10 cellular contexts compared by ENCODE assay signal in the genomic region with DNA sequence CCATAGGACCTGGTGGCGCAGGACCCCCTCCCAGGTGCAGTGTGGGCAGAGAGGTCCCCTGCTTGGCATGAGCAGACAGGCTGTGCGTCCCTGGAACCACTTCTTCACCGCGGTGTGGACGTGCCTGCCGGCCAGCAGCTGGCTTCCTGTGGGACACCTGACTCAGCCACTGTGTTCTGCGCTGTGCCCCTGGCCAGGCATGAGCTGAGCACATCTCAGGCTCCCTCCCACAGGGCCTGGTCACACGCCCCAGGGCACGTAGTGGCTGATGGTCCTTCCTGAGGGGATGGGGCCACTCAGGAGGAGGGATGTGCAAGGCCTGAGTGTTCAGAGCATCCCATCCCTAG. TPM values are rescaled to one million over a fixed set of nuclear protein-coding genes. Genes with fewer than 3 reads are reported as not detected.
DNase-seq lines count a peak whose midpoint lies in the region; ATAC-seq, FAIRE-seq and TF ChIP-seq lines count a peak whose summit lies in the region.
"Had no signal": no experiment of that assay in that cellular context is flagged by ENCODE, and none has a peak within 500 bp of the region (broad histone marks: within the 10 kb centered on the region; RNA-seq: fewer than 3 reads in every experiment).

No MANE protein-coding gene starts in this region.

- FAIRE-seq in HepG2 (lab: Jason Lieb, UNC): no peak

- ATAC-seq in HG03064 (IDR thresholded peaks at IDR 0.05; ENCODE audit: low read depth, unreplicated experiment) (peak; percentile 34), HepG2 (no peak), GM21423 (IDR thresholded peaks at IDR 0.05; ENCODE audit: unreplicated experiment) (no peak)
- ATAC-seq: naive thymus-derived CD4-positive, alpha-beta T cell had no signal

- H2AFZ ChIP-seq in HepG2 (ENCODE audit: low read length): no peak overlapping the region

- intact Hi-C loops in HepG2 (cut with micrococcal nuclease; ENCODE audit: unreplicated experiment): no loop called here
- intact Hi-C loops in prostate gland (cut with DNase I): no loop called here

- H3K36me3 ChIP-seq in HepG2 (replicated peaks in 1 of 2; ENCODE audit: control insufficient read depth in 1 of 2, insufficient read depth in 2 of 2, low read length in 2 of 2): peaks cover 6 to 46% of the 10 kb centered on the region in 2 experiments; a peak in 3 of 5 replicates
- peaks cover 0 to 60% (median 32%) of the 10 kb centered on the region in 5 donors for H3K36me3 ChIP-seq in subcutaneous abdominal adipose tissue (ENCODE audit: control insufficient read depth in 5 of 5, insufficient read depth in 5 of 5, low read length in 5 of 5)
- H3K36me3 ChIP-seq in prostate gland: no peaks in the 10 kb centered on the region

- no peaks in the 10 kb centered on the region; a peak in 1 of 5 replicates for H3K27me3 ChIP-seq in HepG2 (ENCODE audit: control insufficient read depth in 1 of 2, insufficient read depth in 2 of 2, low read length in 2 of 2)
- no peaks in the 10 kb centered on the region for H3K27me3 ChIP-seq in subcutaneous abdominal adipose tissue (ENCODE audit: control insufficient read depth in 5 of 5, insufficient read depth in 4 of 5, low read length in 5 of 5)
- no peaks in the 10 kb centered on the region for H3K27me3 ChIP-seq in prostate gland (replicated peaks; ENCODE audit: insufficient read depth)

- TF ChIP-seq EP300 in HepG2 (IDR thresholded peaks at IDR 0.05; ENCODE audit: low read depth in 2 of 2, low read length in 2 of 2): no peak
- TF ChIP-seq EP300 in HepG2 (CRISPR knock-in tag; IDR thresholded peaks at IDR 0.05; ENCODE audit: borderline replicate concordance): no peak

- in situ Hi-C loops in HepG2 (cut with HindIII; ENCODE audit: extremely low pct_ligation_motif_present, low pct_unique_long_range_greater_than_20kb): no loop called here

- H3K79me2 ChIP-seq in HepG2 (ENCODE audit: insufficient read depth, low read length): peaks cover 25% of the 10 kb centered on the region

- 100% methylated on average over 7 of the region's 9 CpGs for WGBS in HepG2 (ENCODE audit: low lambda C conversion rate)
- 83% methylated on average over 9 of the region's 9 CpGs for WGBS in prostate gland

- H3K4me1 ChIP-seq in HepG2 (ENCODE audit: insufficient read depth, low read length) (peaks cover 62% of the 10 kb centered on the region), subcutaneous abdominal adipose tissue (ENCODE audit: control insufficient read depth in 5 of 5, insufficient read depth in 5 of 5, low read length in 5 of 5) (peaks cover 28 to 81% (median 77%) of the 10 kb centered on the region in 5 donors), prostate gland (replicated peaks) (peaks cover 20% of the 10 kb centered on the region)

- DNase-seq in HepG2 (ENCODE audit: low spot score): no peak
- DNase-seq in NAMALWA (ENCODE audit: low spot score): no peak
- no peak for DNase-seq in GDM1 (lab: John Stamatoyannopoulos, UW)
- no peak for DNase-seq in prostate gland (ENCODE audit: low spot score)
- DNase-seq: naive thymus-derived CD4-positive, alpha-beta T cell had no signal

- POLR2A ChIA-PET in HepG2 (lab: Yijun Ruan, JAX): interaction anchor here (2.7 to 12.6 kb wide), 5 partner anchors 9 to 47 kb away, joined by 30 to 863 read pairs (median 215); a partner anchor contains a TSS

- 0 out of 2 replicates have a peak overlapping the region, but pooled peaks have one; percentile 90 for H3K4me2 ChIP-seq in HepG2 (ENCODE audit: low read depth, low read length)
- H3K4me2 ChIP-seq: KMS-11 had no signal

- no peak for TF ChIP-seq RAD21 in HepG2 (CRISPR knock-in tag; IDR thresholded peaks at IDR 0.05)

- peak overlapping the region; percentile 72 for H3K9ac ChIP-seq in HepG2 (ENCODE audit: insufficient read depth, low read depth, low read length)
- peak overlapping the region in 4 of 5 donors; percentile 17 to 61 (median 50) for H3K9ac ChIP-seq in subcutaneous abdominal adipose tissue (ENCODE audit: low read length in 5 of 5)
- H3K9ac ChIP-seq: KMS-11 had no signal

- TF ChIP-seq POLR2A in HepG2 (IDR thresholded peaks at IDR 0.05; ENCODE audit: insufficient read depth in 1 of 2, low read depth in 2 of 2, low read length in 2 of 2) (no peak), prostate gland (IDR thresholded peaks at IDR 0.05) (no peak)

- H4K20me1 ChIP-seq in HepG2 (ENCODE audit: insufficient read depth, low read length): peaks cover 15% of the 10 kb centered on the region

- TF ChIP-seq CTCF in HepG2 (CRISPR knock-in tag; IDR thresholded peaks at IDR 0.05) (no peak), prostate gland (IDR thresholded peaks at IDR 0.05) (no peak)

- H3K4me3 ChIP-seq in HepG2 (replicated peaks in 1 of 3; ENCODE audit: insufficient read depth in 1 of 3, low read depth in 2 of 3, low read length in 3 of 3): no peak overlapping the region
- H3K4me3 ChIP-seq in subcutaneous abdominal adipose tissue (ENCODE audit: low read depth in 1 of 5, low read length in 5 of 5): peak overlapping the region in 1 of 5 donors; percentile 40
- no peak overlapping the region for H3K4me3 ChIP-seq in prostate gland

- peak overlapping the region; percentile 98 for H3K27ac ChIP-seq in cingulate gyrus (ENCODE audit: low read depth, low read length)
- peak overlapping the region; percentile 97 for H3K27ac ChIP-seq in HepG2 (ENCODE audit: extremely low read length, insufficient read depth, low read length)
- peak overlapping the region; percentile 90 for H3K27ac ChIP-seq in subcutaneous abdominal adipose tissue (ENCODE audit: low read depth, low read length)
- H3K27ac ChIP-seq in prostate gland: peak overlapping the region in 1 of 2 donors; percentile 33

- CTCF ChIA-PET in HepG2 (lab: Yijun Ruan, JAX; ENCODE audit: low intra/inter-chr PET ratio, low total read pairs): no interaction called here

- BruUV-seq in HepG2 (replicated peaks; lab: Mats Ljungman, UMichigan): no TSS peak

- H3K9me3 ChIP-seq in HepG2 (ENCODE audit: low read length) (no peaks in the 10 kb centered on the region), subcutaneous abdominal adipose tissue (ENCODE audit: control insufficient read depth in 5 of 5, low read length in 5 of 5) (no peaks in the 10 kb centered on the region), prostate gland (no peaks in the 10 kb centered on the region)

RNA-seq across cellular contexts. Expression of a gene that starts 3.5 kb away (rescaled TPM):
- 11.2 and 14.8 TPM in 2 replicates for total RNA-seq in HepG2 (2016; rRNA removed; fragmentation: Illumina TruSeq; extraction: Trizol)
- 3.0 and 5.0 TPM in 2 replicates for total RNA-seq in HepG2 (2016; cell fraction: cytosol; rRNA removed; fragmentation: Illumina TruSeq; extraction: Trizol; ENCODE audit: low read depth)
- total RNA-seq in HepG2 (2016; cell fraction: insoluble cytoplasmic fraction; rRNA removed; fragmentation: Illumina TruSeq; extraction: Trizol): 9.0 and 15.3 TPM in 2 replicates
- 9.0 and 9.3 TPM in 2 replicates for total RNA-seq in HepG2 (2016; cell fraction: membrane; rRNA removed; fragmentation: Illumina TruSeq; extraction: Trizol)
- total RNA-seq in HepG2 (2016; cell fraction: nucleus; rRNA removed; fragmentation: Illumina TruSeq; extraction: Trizol): 15.1 and 16.0 TPM in 2 replicates
- 270 and 338 TPM in 2 replicates for polyA plus RNA-seq in HepG2 (2011; rRNA removed)
- polyA plus RNA-seq in HepG2 (2011; cell fraction: cytosol; rRNA removed): 261 and 317 TPM in 2 replicates
- 103 and 135 TPM in 2 replicates for polyA plus RNA-seq in HepG2 (2011; cell fraction: nucleus; rRNA removed)
- 132 and 232 TPM in 2 replicates for polyA plus RNA-seq in HepG2 (2012)
- 2.0 and 2.5 TPM in 2 replicates for polyA plus RNA-seq in HepG2 (2016; cell fraction: cytosol; fragmentation: Illumina TruSeq; extraction: Trizol; ENCODE audit: low read depth)
- polyA plus RNA-seq in HepG2 (2016; cell fraction: insoluble cytoplasmic fraction; fragmentation: Illumina TruSeq; extraction: Trizol; ENCODE audit: low read depth): 9.3 and 11.2 TPM in 2 replicates
- polyA plus RNA-seq in HepG2 (2016; cell fraction: membrane; fragmentation: Illumina TruSeq; extraction: Trizol; ENCODE audit: low read depth): 3.6 and 5.2 TPM in 2 replicates
- 13.4 and 15.5 TPM in 2 replicates for polyA plus RNA-seq in HepG2 (2016; cell fraction: nucleus; fragmentation: Illumina TruSeq; extraction: Trizol; ENCODE audit: insufficient read depth, low read depth)
- polyA minus RNA-seq in HepG2 (2011; rRNA and poly(A)+ RNA removed; ENCODE audit: low replicate concordance): 1.8 and 739 TPM in 2 replicates
- 249 and 254 TPM in 2 replicates for polyA minus RNA-seq in HepG2 (2011; cell fraction: cytosol; rRNA and poly(A)+ RNA removed)
- 107 and 142 TPM in 2 replicates for polyA minus RNA-seq in HepG2 (2011; cell fraction: nucleus; rRNA and poly(A)+ RNA removed)
- total RNA-seq in prostate gland: 100 to 1,000 TPM in 1 of 2 donors, 10 to 100 TPM in 1; 27.2 to 144 TPM

RNA-seq across cellular contexts. Expression of a gene that starts 18.6 kb away (rescaled TPM):
- 0.40 and 0.58 TPM in 2 replicates for total RNA-seq in HepG2 (2016; rRNA removed; fragmentation: Illumina TruSeq; extraction: Trizol)
- not detected in 2 replicates for total RNA-seq in HepG2 (2016; cell fraction: cytosol; rRNA removed; fragmentation: Illumina TruSeq; extraction: Trizol; ENCODE audit: low read depth)
- total RNA-seq in HepG2 (2016; cell fraction: insoluble cytoplasmic fraction; rRNA removed; fragmentation: Illumina TruSeq; extraction: Trizol): 0.49 and 0.56 TPM in 2 replicates
- total RNA-seq in HepG2 (2016; cell fraction: membrane; rRNA removed; fragmentation: Illumina TruSeq; extraction: Trizol): 0.28 and 0.45 TPM in 2 replicates
- total RNA-seq in HepG2 (2016; cell fraction: nucleus; rRNA removed; fragmentation: Illumina TruSeq; extraction: Trizol): 0.75 and 1.2 TPM in 2 replicates
- polyA plus RNA-seq in HepG2 (2011; rRNA removed): 1.1 and 1.3 TPM in 2 replicates
- polyA plus RNA-seq in HepG2 (2011; cell fraction: cytosol; rRNA removed): 0.35 and 0.77 TPM in 2 replicates
- polyA plus RNA-seq in HepG2 (2011; cell fraction: nucleus; rRNA removed): 1.2 and 1.7 TPM in 2 replicates
- 1.6 and 2.5 TPM in 2 replicates for polyA plus RNA-seq in HepG2 (2012)
- 0.07 and 0.09 TPM in 2 replicates for polyA plus RNA-seq in HepG2 (2016; cell fraction: cytosol; fragmentation: Illumina TruSeq; extraction: Trizol; ENCODE audit: low read depth)
- polyA plus RNA-seq in HepG2 (2016; cell fraction: insoluble cytoplasmic fraction; fragmentation: Illumina TruSeq; extraction: Trizol; ENCODE audit: low read depth): 0.60 and 0.62 TPM in 2 replicates
- 0.22 and 0.27 TPM in 2 replicates for polyA plus RNA-seq in HepG2 (2016; cell fraction: membrane; fragmentation: Illumina TruSeq; extraction: Trizol; ENCODE audit: low read depth)
- polyA plus RNA-seq in HepG2 (2016; cell fraction: nucleus; fragmentation: Illumina TruSeq; extraction: Trizol; ENCODE audit: insufficient read depth, low read depth): 0.89 and 1.1 TPM in 2 replicates
- polyA minus RNA-seq in HepG2 (2011; rRNA and poly(A)+ RNA removed; ENCODE audit: low replicate concordance): not detected in 2 replicates
- polyA minus RNA-seq in HepG2 (2011; cell fraction: cytosol; rRNA and poly(A)+ RNA removed): not detected in 2 replicates
- 2.2 and 2.4 TPM in 2 replicates for polyA minus RNA-seq in HepG2 (2011; cell fraction: nucleus; rRNA and poly(A)+ RNA removed)
- total RNA-seq in prostate gland: 10 to 100 TPM; 15.8 to 24.2 TPM

RNA-seq across cellular contexts. Expression of a gene that starts 22.5 kb away (rescaled TPM):
- 49.9 and 51.7 TPM in 2 replicates for total RNA-seq in HepG2 (2016; rRNA removed; fragmentation: Illumina TruSeq; extraction: Trizol)
- total RNA-seq in HepG2 (2016; cell fraction: cytosol; rRNA removed; fragmentation: Illumina TruSeq; extraction: Trizol; ENCODE audit: low read depth): 22.4 and 22.8 TPM in 2 replicates
- total RNA-seq in HepG2 (2016; cell fraction: insoluble cytoplasmic fraction; rRNA removed; fragmentation: Illumina TruSeq; extraction: Trizol): 49.9 and 50.1 TPM in 2 replicates
- 39.2 and 45.6 TPM in 2 replicates for total RNA-seq in HepG2 (2016; cell fraction: membrane; rRNA removed; fragmentation: Illumina TruSeq; extraction: Trizol)
- total RNA-seq in HepG2 (2016; cell fraction: nucleus; rRNA removed; fragmentation: Illumina TruSeq; extraction: Trizol): 52.1 and 54.6 TPM in 2 replicates
- polyA plus RNA-seq in HepG2 (2011; rRNA removed): 34.0 and 39.7 TPM in 2 replicates
- polyA plus RNA-seq in HepG2 (2011; cell fraction: cytosol; rRNA removed): 20.4 and 25.8 TPM in 2 replicates
- 140 TPM in 2 replicates for polyA plus RNA-seq in HepG2 (2011; cell fraction: nucleus; rRNA removed)
- polyA plus RNA-seq in HepG2 (2012): 25.0 and 26.7 TPM in 2 replicates
- polyA plus RNA-seq in HepG2 (2016; cell fraction: cytosol; fragmentation: Illumina TruSeq; extraction: Trizol; ENCODE audit: low read depth): 18.5 and 22.5 TPM in 2 replicates
- 53.5 and 57.9 TPM in 2 replicates for polyA plus RNA-seq in HepG2 (2016; cell fraction: insoluble cytoplasmic fraction; fragmentation: Illumina TruSeq; extraction: Trizol; ENCODE audit: low read depth)
- polyA plus RNA-seq in HepG2 (2016; cell fraction: membrane; fragmentation: Illumina TruSeq; extraction: Trizol; ENCODE audit: low read depth): 31.2 and 31.3 TPM in 2 replicates
- 84.5 and 98.6 TPM in 2 replicates for polyA plus RNA-seq in HepG2 (2016; cell fraction: nucleus; fragmentation: Illumina TruSeq; extraction: Trizol; ENCODE audit: insufficient read depth, low read depth)
- 0.12 and 67.0 TPM in 2 replicates for polyA minus RNA-seq in HepG2 (2011; rRNA and poly(A)+ RNA removed; ENCODE audit: low replicate concordance)
- polyA minus RNA-seq in HepG2 (2011; cell fraction: cytosol; rRNA and poly(A)+ RNA removed): 13.4 and 16.0 TPM in 2 replicates
- 74.3 and 88.9 TPM in 2 replicates for polyA minus RNA-seq in HepG2 (2011; cell fraction: nucleus; rRNA and poly(A)+ RNA removed)
- 10 to 100 TPM in 1 of 2 donors, 1 to 10 TPM in 1; 6.1 to 31.0 TPM for total RNA-seq in prostate gland

Comparison
In these comparisons a context has a peak if more than half of its experiments do, and no peak if none do; other contexts are left out.
1. RNA of a gene that starts 18.6 kb away (total RNA-seq): 15.8 to 24.2 TPM in prostate gland; 0.28 to 1.2 TPM in HepG2; every median in the first group is over 4 times any median in the second.